Comparison of ENCODE assay signal across 9 cellular contexts in the genomic region with DNA sequence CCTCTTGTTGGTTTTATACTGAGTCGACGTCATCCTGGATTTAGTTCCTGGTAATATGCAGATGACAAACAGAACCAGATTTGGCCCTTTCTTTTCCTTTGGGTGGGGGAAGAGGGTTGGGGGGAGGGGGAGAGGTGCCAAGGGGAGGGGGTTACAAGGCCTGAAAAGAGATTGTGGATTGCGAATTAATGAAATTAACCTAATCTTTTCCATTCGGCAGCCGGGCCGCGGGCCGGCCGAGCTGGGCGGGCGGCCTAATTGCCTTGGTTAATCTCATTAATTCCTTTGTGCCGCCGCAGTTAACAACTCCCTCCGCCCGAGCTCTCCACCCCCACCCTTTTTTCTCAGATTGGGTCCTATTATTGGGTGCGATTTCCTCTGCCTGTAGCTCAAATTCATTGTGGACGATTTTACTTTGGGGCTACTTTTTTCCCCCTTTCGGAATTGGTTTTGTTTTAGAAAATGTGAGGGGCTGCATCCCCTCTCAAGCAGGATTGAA. TPM values are rescaled to one million over a fixed set of nuclear protein-coding genes. Genes with fewer than 3 reads are reported as not detected.
A peak's percentile ranks its signal among the peaks of the same experiment; 100 is the strongest.
DNase-seq lines count a peak whose midpoint lies in the region; ATAC-seq, FAIRE-seq and TF ChIP-seq lines count a peak whose summit lies in the region.
"Had no signal": no experiment of that assay in that cellular context is flagged by ENCODE, and none has a peak within 500 bp of the region (broad histone marks: within the 10 kb centered on the region; RNA-seq: fewer than 3 reads in every experiment).

No MANE protein-coding gene starts in this region.

- H3K9me3 ChIP-seq in H9 (ENCODE audit: control insufficient read depth, low read depth, low read length) (no peaks in the 10 kb centered on the region), small intestine (ENCODE audit: control insufficient read depth, low read depth) (no peaks in the 10 kb centered on the region)

- peaks cover 89% of the 10 kb centered on the region for H3K27me3 ChIP-seq in H9 (ENCODE audit: insufficient read depth, low read length)
- H3K27me3 ChIP-seq in small intestine (ENCODE audit: control insufficient read depth in 2 of 2, insufficient read depth in 2 of 2, low read length in 2 of 2) = peaks cover 17 to 56% of the 10 kb centered on the region in 2 donors

- peaks cover 0 to 2% of the 10 kb centered on the region in 2 experiments; a peak in 2 of 5 replicates for H3K9me3 Mint-ChIP-seq in H9
- no peaks in the 10 kb centered on the region for H3K9me3 Mint-ChIP-seq in activated CD8-positive, alpha-beta T cell treated with anti-CD3 and anti-CD28 coated beads for 36 hours

- H2AK5ac ChIP-seq in H9 (ENCODE audit: insufficient read length, low read length) = no peak overlapping the region

- CTCF ChIA-PET in activated CD8-positive, alpha-beta T cell treated with anti-CD3 and anti-CD28 coated beads for 36 hours (lab: Charles Lee) = no interaction called here

- no peaks in the 10 kb centered on the region for H3K36me3 Mint-ChIP-seq in H9 (ENCODE audit: insufficient read depth in 1 of 3, low read depth in 3 of 3)
- H3K36me3 Mint-ChIP-seq in activated CD8-positive, alpha-beta T cell treated with anti-CD3 and anti-CD28 coated beads for 36 hours (ENCODE audit: low read depth) = no peaks in the 10 kb centered on the region

- peak overlapping the region; percentile 52 for H3K4me2 ChIP-seq in H9 (ENCODE audit: insufficient read depth, insufficient read length, low read length)

- no CpG with 5 or more reads among the region's 18 CpGs for WGBS in H9 (ENCODE audit: extremely low coverage, insufficient read length, low lambda C conversion rate)
- WGBS in small intestine, 3 donors = 0 to 4% (median 3%) methylated on average over 18 of the region's 18 CpGs

- no peak overlapping the region for H3K14ac ChIP-seq in H9 (ENCODE audit: insufficient read depth, low read length)

- H2BK20ac ChIP-seq in H9 (ENCODE audit: low read depth, low read length, poor library complexity, severe bottlenecking) = no peak overlapping the region

- H2AFZ ChIP-seq in H9 (ENCODE audit: low read length) = no peak overlapping the region

- no peak overlapping the region for H2BK12ac ChIP-seq in H9 (ENCODE audit: insufficient read length, low read depth, low read length)

- no peaks in the 10 kb centered on the region for H3K79me2 ChIP-seq in H9 (ENCODE audit: insufficient read depth, low read length)

- peaks cover 57 to 63% of the 10 kb centered on the region in 2 experiments for H3K4me1 Mint-ChIP-seq in H9
- H3K4me1 Mint-ChIP-seq in activated CD8-positive, alpha-beta T cell treated with anti-CD3 and anti-CD28 coated beads for 36 hours (ENCODE audit: low read depth) = peaks cover 14% of the 10 kb centered on the region

- POLR2A ChIA-PET in activated CD8-positive, alpha-beta T cell treated with anti-CD3 and anti-CD28 coated beads for 36 hours (lab: Charles Lee) = no interaction called here

- no peak overlapping the region for H2BK5ac ChIP-seq in H9 (ENCODE audit: insufficient read length, low read length)

- H3T11ph ChIP-seq in H9 (ENCODE audit: low read length) = no peak overlapping the region

- H2BK15ac ChIP-seq in H9 (ENCODE audit: low read depth, low read length) = no peak overlapping the region

- H3K27me3 Mint-ChIP-seq in H9 (ENCODE audit: low read depth) = peaks cover 98% of the 10 kb centered on the region
- H3K27me3 Mint-ChIP-seq in activated CD8-positive, alpha-beta T cell treated with anti-CD3 and anti-CD28 coated beads for 36 hours = peaks cover 86% of the 10 kb centered on the region

- H3K4me1 ChIP-seq in H9 (ENCODE audit: insufficient read depth, low read length) (no peaks in the 10 kb centered on the region), small intestine (ENCODE audit: control insufficient read depth in 2 of 2, insufficient read depth in 1 of 2, low read depth in 1 of 2, low read length in 1 of 2) (peaks cover 0 to 3% of the 10 kb centered on the region in 2 donors)

- H3K36me3 ChIP-seq in small intestine (ENCODE audit: control insufficient read depth in 2 of 2, insufficient read depth in 2 of 2, low read length in 2 of 2) = no peaks in the 10 kb centered on the region

- H3K18ac ChIP-seq in H9 (ENCODE audit: insufficient read length, low read depth, low read length) = no peak overlapping the region

- peak overlapping the region; percentile 46 to 79 for H3K4me3 Mint-ChIP-seq in H9
- H3K4me3 Mint-ChIP-seq in activated CD8-positive, alpha-beta T cell treated with anti-CD3 and anti-CD28 coated beads for 36 hours = peak overlapping the region; percentile 19

- no peak for DNase-seq in H9
- DNase-seq in activated CD8-positive, alpha-beta T cell treated with anti-CD3 and anti-CD28 coated beads for 36 hours = no peak
- DNase-seq in small intestine = peak; percentile 62
- DNase-seq in HK-2 (ENCODE audit: unreplicated experiment) = no peak
- DNase-seq in GM19239 (ENCODE audit: insufficient read length, low spot score) = no peak
- no peak for DNase-seq in NCI-H2171 treated with DMSO at 0.1 percent for 48 hours (lab: John Stamatoyannopoulos, UW)

- H4K5ac ChIP-seq in H9 (ENCODE audit: insufficient read length, low read depth, low read length) = no peak overlapping the region

- H4K8ac ChIP-seq in H9 (replicated peaks; ENCODE audit: insufficient read length, low read depth, low read length) = no peak overlapping the region

- no peak overlapping the region for H3K27ac Mint-ChIP-seq in H9
- no peak overlapping the region for H3K27ac Mint-ChIP-seq in activated CD8-positive, alpha-beta T cell treated with anti-CD3 and anti-CD28 coated beads for 36 hours

- H3K23ac ChIP-seq in H9 (ENCODE audit: insufficient read length, low read depth, low read length) = no peak overlapping the region

- no peak overlapping the region for H2BK120ac ChIP-seq in H9 (ENCODE audit: low read depth, low read length, poor library complexity, severe bottlenecking)

- H3K4me3 ChIP-seq in iPS-11a (ENCODE audit: low read depth, low read length) (peak overlapping the region; percentile 4), small intestine (ENCODE audit: low read depth in 1 of 2, low read length in 2 of 2) (peak overlapping the region in 1 of 2 donors; percentile 41)

- intact Hi-C loops in activated CD8-positive, alpha-beta T cell treated with anti-CD3 and anti-CD28 coated beads for 36 hours (cut with micrococcal nuclease) = no loop called here

- no peak overlapping the region for H4K91ac ChIP-seq in H9 (ENCODE audit: insufficient read length, low read depth, low read length)

- FAIRE-seq in small intestine (lab: Jason Lieb, UNC) = no peak
- FAIRE-seq in GM19239 (lab: Jason Lieb, UNC) = no peak

- H3K23me2 ChIP-seq in H9 (ENCODE audit: insufficient read length, low read depth, low read length, poor library complexity, severe bottlenecking) = peaks cover 5% of the 10 kb centered on the region

- ATAC-seq in activated CD8-positive, alpha-beta T cell treated with anti-CD3 and anti-CD28 coated beads for 36 hours = no peak
- ATAC-seq in GM21360 (IDR thresholded peaks at IDR 0.05; ENCODE audit: unreplicated experiment) = no peak

- no peaks in the 10 kb centered on the region for H4K20me1 ChIP-seq in H9 (ENCODE audit: control insufficient read depth, insufficient read depth, insufficient read length)

- no peak for TF ChIP-seq CTCF in H9 (conservative IDR thresholded peaks at IDR 0.05)
- no peak for TF ChIP-seq CTCF in activated CD8-positive, alpha-beta T cell treated with anti-CD3 and anti-CD28 coated beads for 36 hours (IDR thresholded peaks at IDR 0.05)

- no peak overlapping the region for H3K4ac ChIP-seq in H9 (ENCODE audit: low read depth, low read length)

- no peak overlapping the region for H3K56ac ChIP-seq in H9 (ENCODE audit: insufficient read length, low read depth, low read length)

- no peak overlapping the region for H3K9ac ChIP-seq in H9 (ENCODE audit: extremely low read depth, insufficient read length, low read length)

- no peak overlapping the region for H3K27ac ChIP-seq in H9 (ENCODE audit: insufficient read length, low read depth, low read length)
- no peak overlapping the region for H3K27ac ChIP-seq in small intestine (ENCODE audit: low read depth in 1 of 2, low read length in 1 of 2)

- no peaks in the 10 kb centered on the region for H3K79me1 ChIP-seq in H9 (ENCODE audit: insufficient read depth, low read depth, low read length, poor library complexity, severe bottlenecking)

RNA-seq across cellular contexts. Expression of a gene that starts 0.4 kb away (rescaled TPM):
- total RNA-seq in H9 (2021) = 0.22 TPM in 1 of 2 replicates, not detected in the other
- not detected for total RNA-seq in activated CD8-positive, alpha-beta T cell treated with anti-CD3 and anti-CD28 coated beads for 36 hours
- not detected for polyA plus RNA-seq in small intestine
- total RNA-seq: glomerular endothelial cell had no signal
